ENCODE assay signal across 20 cellular contexts in the genomic region with DNA sequence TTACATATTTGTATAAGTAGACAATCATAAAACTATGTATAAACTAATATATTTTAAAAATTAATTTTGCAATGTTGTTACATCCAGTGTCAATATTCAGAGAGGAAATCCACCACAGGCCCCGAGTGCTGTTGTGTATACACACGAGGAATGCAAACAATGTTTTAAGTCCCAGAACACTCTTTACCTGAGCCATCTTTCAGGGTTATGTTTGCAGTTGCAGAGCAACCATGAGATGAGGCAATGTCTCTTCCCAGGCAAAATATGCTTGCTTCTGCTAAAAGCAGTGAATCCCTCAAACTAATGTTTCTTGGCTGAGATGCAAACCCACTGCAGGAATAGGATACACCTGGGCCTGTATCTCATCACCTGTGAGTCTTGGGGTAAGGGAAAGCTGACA.
"Had no signal": no experiment of that assay in that cellular context is flagged by ENCODE, and none has a peak within 500 bp of the region (broad histone marks: within the 10 kb centered on the region; RNA-seq: fewer than 3 reads in every experiment).

No MANE protein-coding gene starts in this region.

- H3K4me1 Mint-ChIP-seq: nephron had no signal

- DNase-seq: activated CD4-positive, alpha-beta memory T cell treated with anti-CD3 and anti-CD28 coated beads, Interleukin-2, amount 10 ng/mL, durations not matched to agents 7 days and 5 days; activated CD4-positive, alpha-beta T cell treated with anti-CD3 and anti-CD28 coated beads for 48 hours; activated effector memory CD4-positive, alpha-beta T cell treated with Interleukin-2 at 50 U/mL for 16 hours; activated naive CD4-positive, alpha-beta T cell treated with anti-CD3 and anti-CD28 coated beads for 36 hours; activated naive CD8-positive, alpha-beta T cell treated with anti-CD3 and anti-CD28 coated beads, Interleukin-2, amount 10 ng/mL, durations not matched to agents 7 days and 5 days; activated T-cell treated with anti-CD3 and anti-CD28 coated beads, Interleukin-2, amount 50 U/mL, for 72 hours; amygdala; effector CD4-positive, alpha-beta T cell; foreskin keratinocyte; left ventricle myocardium superior; ovary; small intestine; stimulated activated CD4-positive, alpha-beta T cell treated with anti-CD3 and anti-CD28 coated beads, Interleukin-2, amount 100 ng/mL, for 24 hours; stimulated activated naive CD8-positive, alpha-beta T cell treated with anti-CD3 and anti-CD28 coated beads, Interleukin-15, amount 100 ng/mL, for 72 hours; T-helper 1 cell; tibial artery had no signal

- H3K4me3 ChIP-seq: ovary, tibial artery had no signal

- H3K9me3 ChIP-seq: neutrophil, ovary, tibial artery had no signal

- H3K27me3 Mint-ChIP-seq: activated CD4-positive, alpha-beta memory T cell treated with anti-CD3 and anti-CD28 coated beads, Interleukin-2, amount 10 ng/mL, durations not matched to agents 7 days and 5 days; activated naive CD8-positive, alpha-beta T cell treated with anti-CD3 and anti-CD28 coated beads, Interleukin-2, amount 10 ng/mL, durations not matched to agents 7 days and 5 days; stimulated activated naive CD8-positive, alpha-beta T cell treated with anti-CD3 and anti-CD28 coated beads, Interleukin-15, amount 100 ng/mL, for 72 hours had no signal

- H3K27ac Mint-ChIP-seq: activated CD4-positive, alpha-beta memory T cell treated with anti-CD3 and anti-CD28 coated beads, Interleukin-2, amount 10 ng/mL, durations not matched to agents 7 days and 5 days; activated naive CD4-positive, alpha-beta T cell treated with anti-CD3 and anti-CD28 coated beads for 36 hours; activated naive CD8-positive, alpha-beta T cell treated with anti-CD3 and anti-CD28 coated beads, Interleukin-2, amount 10 ng/mL, durations not matched to agents 7 days and 5 days; activated T-cell treated with anti-CD3 and anti-CD28 coated beads, Interleukin-2, amount 50 U/mL, for 72 hours; nephron; stimulated activated naive CD8-positive, alpha-beta T cell treated with anti-CD3 and anti-CD28 coated beads, Interleukin-15, amount 100 ng/mL, for 72 hours had no signal

- H3K4me1 ChIP-seq: foreskin keratinocyte, tibial artery had no signal

- H3K36me3 ChIP-seq: ovary had no signal

- ATAC-seq: activated T-cell treated with anti-CD3 and anti-CD28 coated beads, Interleukin-2, amount 50 U/mL, for 72 hours; foreskin keratinocyte; left ventricle myocardium superior; sciatic nerve; stimulated activated effector memory CD8-positive, alpha-beta T cell treated with anti-CD3 and anti-CD28 coated beads, Interleukin-12 subunit alpha, Interleukin-12 subunit beta, amount 100 ng/mL, for 72 hours; stimulated activated naive CD8-positive, alpha-beta T cell treated with anti-CD3 and anti-CD28 coated beads, Interleukin-15, amount 100 ng/mL, for 72 hours had no signal

- H3K4me3 Mint-ChIP-seq: activated CD4-positive, alpha-beta memory T cell treated with anti-CD3 and anti-CD28 coated beads, Interleukin-2, amount 10 ng/mL, durations not matched to agents 7 days and 5 days; activated naive CD4-positive, alpha-beta T cell treated with anti-CD3 and anti-CD28 coated beads for 36 hours; activated naive CD8-positive, alpha-beta T cell treated with anti-CD3 and anti-CD28 coated beads, Interleukin-2, amount 10 ng/mL, durations not matched to agents 7 days and 5 days; activated T-cell treated with anti-CD3 and anti-CD28 coated beads, Interleukin-2, amount 50 U/mL, for 72 hours; nephron; stimulated activated naive CD8-positive, alpha-beta T cell treated with anti-CD3 and anti-CD28 coated beads, Interleukin-15, amount 100 ng/mL, for 72 hours had no signal

- H3K27me3 ChIP-seq: foreskin keratinocyte, neutrophil, ovary, tibial artery had no signal

- H3K9me3 Mint-ChIP-seq: activated naive CD4-positive, alpha-beta T cell treated with anti-CD3 and anti-CD28 coated beads for 36 hours; activated T-cell treated with anti-CD3 and anti-CD28 coated beads, Interleukin-2, amount 50 U/mL, for 72 hours; nephron; stimulated activated effector memory CD8-positive, alpha-beta T cell treated with anti-CD3 and anti-CD28 coated beads, Interleukin-12 subunit alpha, Interleukin-12 subunit beta, amount 100 ng/mL, for 72 hours; stimulated activated naive CD8-positive, alpha-beta T cell treated with anti-CD3 and anti-CD28 coated beads, Interleukin-15, amount 100 ng/mL, for 72 hours had no signal

- H3K27ac ChIP-seq: foreskin keratinocyte, neutrophil, ovary, tibial artery had no signal
